In genomic region chr9:19155106-19155999, GRCh38 we compare ENCODE assay signal across 1 cellular context.
TF ChIP-seq lines count a peak whose summit lies in the region.

No MANE protein-coding gene starts in this region.

TF ChIP-seq in H1, 55 proteins besides CTCF, POLR2A, EP300 and RAD21:
- TF ChIP-seq RNF2 (IDR thresholded peaks at IDR 0.05; ENCODE audit: borderline replicate concordance, low read depth, low read length, missing control alignments, poor library complexity, severe bottlenecking) (no peak), POU5F1 (IDR thresholded peaks at IDR 0.05; ENCODE audit: low read depth, low read length) (no peak), BRCA1 (IDR thresholded peaks at IDR 0.05; ENCODE audit: low read depth, low read length) (no peak), CHD1 (IDR thresholded peaks at IDR 0.05; ENCODE audit: low read depth, low read length) (no peak), TEAD4 (IDR thresholded peaks at IDR 0.05; ENCODE audit: low read depth, low read length) (no peak), USF2 (IDR thresholded peaks at IDR 0.05; ENCODE audit: low read length) (no peak), SP4 (IDR thresholded peaks at IDR 0.05; ENCODE audit: low read length) (no peak), POLR2AphosphoS5 (IDR thresholded peaks at IDR 0.05; ENCODE audit: low read depth, low read length) (no peak), TAF7 (optimal IDR thresholded peaks at IDR 0.05; ENCODE audit: borderline replicate concordance, low read depth, low read length) (no peak), SIX5 (IDR thresholded peaks at IDR 0.05; ENCODE audit: low read depth, low read length) (no peak), SP2 (IDR thresholded peaks at IDR 0.05; ENCODE audit: low read length) (no peak)
